Comparison of ENCODE assay signal across 8 cellular contexts in genomic region chr5:35617435-35618296, GRCh38. TPM values are rescaled to one million over a fixed set of nuclear protein-coding genes. Genes with fewer than 3 reads are reported as not detected.
DNase-seq lines count a peak whose midpoint lies in the region; FAIRE-seq and TF ChIP-seq lines count a peak whose summit lies in the region.

A gene with protein sequence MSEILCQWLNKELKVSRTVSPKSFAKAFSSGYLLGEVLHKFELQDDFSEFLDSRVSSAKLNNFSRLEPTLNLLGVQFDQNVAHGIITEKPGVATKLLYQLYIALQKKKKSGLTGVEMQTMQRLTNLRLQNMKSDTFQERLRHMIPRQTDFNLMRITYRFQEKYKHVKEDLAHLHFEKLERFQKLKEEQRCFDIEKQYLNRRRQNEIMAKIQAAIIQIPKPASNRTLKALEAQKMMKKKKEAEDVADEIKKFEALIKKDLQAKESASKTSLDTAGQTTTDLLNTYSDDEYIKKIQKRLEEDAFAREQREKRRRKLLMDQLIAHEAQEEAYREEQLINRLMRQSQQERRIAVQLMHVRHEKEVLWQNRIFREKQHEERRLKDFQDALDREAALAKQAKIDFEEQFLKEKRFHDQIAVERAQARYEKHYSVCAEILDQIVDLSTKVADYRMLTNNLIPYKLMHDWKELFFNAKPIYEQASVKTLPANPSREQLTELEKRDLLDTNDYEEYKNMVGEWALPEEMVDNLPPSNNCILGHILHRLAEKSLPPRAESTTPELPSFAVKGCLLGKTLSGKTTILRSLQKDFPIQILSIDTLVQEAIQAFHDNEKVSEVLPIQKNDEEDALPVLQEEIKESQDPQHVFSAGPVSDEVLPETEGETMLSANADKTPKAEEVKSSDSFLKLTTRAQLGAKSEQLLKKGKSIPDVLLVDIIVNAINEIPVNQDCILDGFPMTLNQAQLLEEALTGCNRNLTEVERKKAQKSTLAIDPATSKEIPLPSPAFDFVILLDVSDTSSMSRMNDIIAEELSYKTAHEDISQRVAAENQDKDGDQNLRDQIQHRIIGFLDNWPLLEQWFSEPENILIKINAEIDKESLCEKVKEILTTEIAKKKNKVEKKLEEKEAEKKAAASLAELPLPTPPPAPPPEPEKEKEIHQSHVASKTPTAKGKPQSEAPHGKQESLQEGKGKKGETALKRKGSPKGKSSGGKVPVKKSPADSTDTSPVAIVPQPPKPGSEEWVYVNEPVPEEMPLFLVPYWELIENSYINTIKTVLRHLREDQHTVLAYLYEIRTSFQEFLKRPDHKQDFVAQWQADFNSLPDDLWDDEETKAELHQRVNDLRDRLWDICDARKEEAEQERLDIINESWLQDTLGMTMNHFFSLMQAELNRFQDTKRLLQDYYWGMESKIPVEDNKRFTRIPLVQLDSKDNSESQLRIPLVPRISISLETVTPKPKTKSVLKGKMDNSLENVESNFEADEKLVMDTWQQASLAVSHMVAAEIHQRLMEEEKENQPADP (N-terminal part only) (plus strand): TSS chr5:35617863. CDS start chr5:35617998, 135 bp downstream.

- peak within 1 kb of the TSS; percentile 15 to 85 (median 58) for H3K27ac Mint-ChIP-seq in nephron

- DNase-seq in AG09319 (ENCODE audit: extremely low read depth, low read depth) (peak; percentile 84), GM19239 (ENCODE audit: insufficient read length, low spot score) (peak; percentile 24), HS-27A (ENCODE audit: low read depth) (peak; percentile 50), RPMI8226 (peak; percentile 19), fibroblast of villous mesenchyme (ENCODE audit: low read depth) (peak; percentile 90)
- DNase-seq in activated effector memory CD4-positive, alpha-beta T cell treated with Interleukin-2 at 50 U/mL for 16 hours, result peak; percentile 72
- peak; percentile 79 for DNase-seq in stimulated activated naive CD4-positive, alpha-beta T cell treated with Interleukin-2 at 50 U/mL for 16 hours (lab: John Stamatoyannopoulos, UW)

- peaks cover 17% of the 10 kb centered on the region for H3K9me3 Mint-ChIP-seq in nephron

- peaks cover 14% of the 10 kb centered on the region for H3K4me1 Mint-ChIP-seq in nephron

- H3K36me3 Mint-ChIP-seq in nephron (ENCODE audit: low read depth), result peaks cover 4% of the 10 kb centered on the region

- peak within 1 kb of the TSS; percentile 81 for H3K4me3 ChIP-seq in fibroblast of villous mesenchyme (ENCODE audit: low read depth, low read length)

- no peaks in the 10 kb centered on the region for H3K27me3 Mint-ChIP-seq in nephron (ENCODE audit: low read depth)

- H3K4me3 Mint-ChIP-seq in nephron, result peak within 1 kb of the TSS; percentile 94 to 97 (median 96)

- peak; percentile 49 for FAIRE-seq in GM19239 (lab: Jason Lieb, UNC)

- TF ChIP-seq CTCF in AG09319 (IDR thresholded peaks at IDR 0.05; ENCODE audit: low read depth, low read length), result peak; percentile 92
- peak; percentile 85 for TF ChIP-seq CTCF in fibroblast of villous mesenchyme (IDR thresholded peaks at IDR 0.05; ENCODE audit: insufficient read depth, low read depth, low read length)
- TF ChIP-seq CTCF in nephron (IDR thresholded peaks at IDR 0.05; ENCODE audit: unreplicated experiment in 3 of 3), result peak; percentile 80 to 93 (median 81)

RNA-seq across cellular contexts. Expression of the gene that starts here (rescaled TPM):
- total RNA-seq in fibroblast of villous mesenchyme, result 3.5 and 4.3 TPM in 2 replicates

Comparison
In these comparisons a context has a peak if more than half of its experiments do, and no peak if none do; other contexts are left out.
1. Peak in every context shown above with its lines: DNase-seq and H3K4me3 ChIP-seq.
2. DNase-seq: peak in every context shown above with its lines; median percentile 90 in fibroblast of villous mesenchyme; 84 in AG09319; 79 in stimulated activated naive CD4-positive, alpha-beta T cell treated with Interleukin-2 at 50 U/mL for 16 hours; 72 in activated effector memory CD4-positive, alpha-beta T cell treated with Interleukin-2 at 50 U/mL for 16 hours; 50 in HS-27A; 24 in GM19239; 19 in RPMI8226.